8 cellular contexts compared by ENCODE assay signal in genomic region chr10:67763499-67764011, GRCh38.
A peak's percentile ranks its signal among the peaks of the same experiment; 100 is the strongest.
DNase-seq lines count a peak whose midpoint lies in the region; ATAC-seq, FAIRE-seq and TF ChIP-seq lines count a peak whose summit lies in the region.

No MANE protein-coding gene starts in this region.

- no peak for FAIRE-seq in H54 (lab: Jason Lieb, UNC)

- POLR2A ChIA-PET in T-cell (lab: Charles Lee), result interaction anchor here in 1 of 2 donors (0.6 kb wide), 2 partner anchors 122 to 1142 kb away, joined by 4 to 14 read pairs; no protein-coding TSS in a partner anchor

- no peaks in the 10 kb centered on the region for H3K79me2 ChIP-seq in MM.1S (ENCODE audit: low read length)

- H3K27me3 ChIP-seq in MM.1S (replicated peaks; ENCODE audit: insufficient read depth, low read length), result no peaks in the 10 kb centered on the region
- H3K27me3 ChIP-seq in right cardiac atrium (ENCODE audit: control insufficient read depth, insufficient read depth), result no peaks in the 10 kb centered on the region
- H3K27me3 ChIP-seq in uterus, result no peaks in the 10 kb centered on the region

- H3F3A ChIP-seq in MM.1S (ENCODE audit: insufficient read depth, low read length), result peaks cover 14% of the 10 kb centered on the region

- H3K9me2 ChIP-seq in MM.1S (replicated peaks; ENCODE audit: insufficient read depth, low read length), result no peaks in the 10 kb centered on the region

- peaks cover 8 to 16% (median 12%) of the 10 kb centered on the region in 3 donors for H3K4me1 Mint-ChIP-seq in T-cell

- peaks cover 5% of the 10 kb centered on the region for H3K36me3 Mint-ChIP-seq in T-cell

- CTCF ChIA-PET in T-cell (lab: Charles Lee), result interaction anchor here (0.6 to 1.5 kb wide), 5 partner anchors 16 to 66 kb away, joined by 3 to 9 read pairs (median 4); no protein-coding TSS in a partner anchor

- TF ChIP-seq CTCF in MM.1S (IDR thresholded peaks at IDR 0.05; ENCODE audit: low read length) (no peak), uterus (IDR thresholded peaks at IDR 0.05) (no peak)

- peak overlapping the region; percentile 87 to 93 (median 87) for H3K4me3 Mint-ChIP-seq in T-cell

- no peak for TF ChIP-seq POLR2A in H54 (IDR thresholded peaks at IDR 0.05; ENCODE audit: low read depth, low read length)
- peak in 1 of 2 donors; percentile 23 for TF ChIP-seq POLR2A in uterus (IDR thresholded peaks at IDR 0.05)

- peak overlapping the region; percentile 98 for H3K4me3 ChIP-seq in MM.1S (ENCODE audit: low read length)
- peak overlapping the region; percentile 98 for H3K4me3 ChIP-seq in right cardiac atrium (ENCODE audit: low read length)
- H3K4me3 ChIP-seq in uterus, result peak overlapping the region; percentile 69 to 84

- H3K36me3 ChIP-seq in MM.1S (replicated peaks; ENCODE audit: insufficient read depth, low read length) (no peaks in the 10 kb centered on the region), uterus (no peaks in the 10 kb centered on the region)

- WGBS in right cardiac atrium, result under 1% methylated on average over 22 of the region's 22 CpGs

- DNase-seq in Daoy (ENCODE audit: low read depth), result peak; percentile 72
- peak; percentile 52 for DNase-seq in H54 (ENCODE audit: insufficient read length, low spot score)
- peak; percentile 66 for DNase-seq in MM.1S
- DNase-seq in T-cell, result peak; percentile 50 to 81 (median 71)
- peak; percentile 84 to 93 (median 93) for DNase-seq in right cardiac atrium
- DNase-seq in putamen (ENCODE audit: low spot score), result peak; percentile 86
- DNase-seq in uterus, result peak; percentile 78 to 80

- intact Hi-C loops in right cardiac atrium (cut with DNase I) (loop anchor here in 1 of 4 donors (5.0 kb wide), 1 partner anchor 66 kb away; the partner anchor contains the start of gene CTNNA3), uterus (cut with DNase I; ENCODE audit: low total_unique reads) (no loop called here)

- H3K9ac ChIP-seq in MM.1S (ENCODE audit: low read length), result peak overlapping the region; percentile 59

- H2AFZ ChIP-seq in MM.1S (ENCODE audit: low read length), result peak overlapping the region; percentile 95

- H3K27ac ChIP-seq in MM.1S (ENCODE audit: low read length) (peak overlapping the region; percentile 94), angular gyrus (ENCODE audit: low read depth, low read length) (peak overlapping the region; percentile 98), right cardiac atrium (ENCODE audit: low read length) (peak overlapping the region; percentile 91), uterus (peak overlapping the region; percentile 96 to 98)

- peak overlapping the region; percentile 94 to 98 for H3K27ac Mint-ChIP-seq in T-cell

- H3K9me3 ChIP-seq in MM.1S (replicated peaks; ENCODE audit: insufficient read depth, low read length), result no peaks in the 10 kb centered on the region
- H3K9me3 ChIP-seq in right cardiac atrium (ENCODE audit: control insufficient read depth, low read length), result no peaks in the 10 kb centered on the region
- no peaks in the 10 kb centered on the region for H3K9me3 ChIP-seq in uterus

- H4K20me1 ChIP-seq in MM.1S (ENCODE audit: insufficient read depth, low read length), result no peaks in the 10 kb centered on the region

- H3K27me3 Mint-ChIP-seq in T-cell, result peaks cover 4 to 5% of the 10 kb centered on the region in 2 donors

- peak overlapping the region; percentile 91 for H3K4me2 ChIP-seq in MM.1S (ENCODE audit: low read depth, low read length)

- ATAC-seq in T-cell (replicated peaks in 1 of 4) (peak; percentile 37 to 55 (median 52)), right cardiac atrium (peak; percentile 84 to 86)

- no peaks in the 10 kb centered on the region for H3K9me3 Mint-ChIP-seq in T-cell

- H3K4me1 ChIP-seq in MM.1S (ENCODE audit: low read length) (no peaks in the 10 kb centered on the region; the same call in 1 of the 2 replicates), right cardiac atrium (ENCODE audit: control insufficient read depth, insufficient read depth, low read length) (no peaks in the 10 kb centered on the region), uterus (no peaks in the 10 kb centered on the region)

Comparison
In these comparisons a context has a peak if more than half of its experiments do, and no peak if none do; other contexts are left out.
1. Peak in every context shown above with its lines: DNase-seq, ATAC-seq, H3K4me3 ChIP-seq and H3K27ac ChIP-seq.